6 cellular contexts compared by ENCODE assay signal in the genomic region with DNA sequence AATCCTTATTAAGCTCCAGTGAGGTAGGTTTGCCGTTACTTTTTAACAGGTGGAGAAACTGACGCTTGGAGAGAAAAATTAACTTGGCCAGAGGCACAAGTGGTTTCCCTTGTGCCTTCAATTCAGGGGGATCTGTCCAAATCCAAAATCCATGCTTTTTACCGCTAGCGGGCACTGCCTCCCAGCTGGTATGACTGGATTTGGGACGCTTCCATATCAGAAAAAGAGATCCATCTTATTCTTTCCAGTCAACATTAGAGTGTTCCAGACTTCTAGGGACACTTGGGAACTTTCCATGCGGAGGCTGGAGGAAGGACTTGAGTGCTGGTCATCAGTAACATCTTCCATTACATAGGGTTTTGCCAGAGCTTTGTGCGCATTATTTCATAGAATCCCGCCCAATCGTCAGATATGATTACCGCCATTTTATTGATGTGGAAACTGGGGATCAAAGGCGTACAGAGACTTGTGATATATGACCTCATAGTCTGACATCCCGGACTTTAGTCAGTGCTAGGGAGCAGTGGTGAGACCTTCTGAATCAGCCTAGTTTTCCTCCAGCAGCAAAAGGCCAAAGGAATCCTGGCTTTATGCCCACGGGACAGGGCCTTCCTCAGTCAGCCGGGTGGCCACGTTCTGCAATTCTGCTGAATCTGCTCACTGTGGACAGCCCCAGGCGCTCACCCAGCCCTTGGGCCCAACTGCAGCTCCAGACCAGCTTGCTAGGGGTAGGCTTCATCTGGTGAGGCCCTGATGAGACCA. TPM values are rescaled to one million over a fixed set of nuclear protein-coding genes. Genes with fewer than 3 reads are reported as not detected.
A peak's percentile ranks its signal among the peaks of the same experiment; 100 is the strongest.
DNase-seq lines count a peak whose midpoint lies in the region; ATAC-seq and TF ChIP-seq lines count a peak whose summit lies in the region.

No MANE protein-coding gene starts in this region.

- WGBS in aorta, 2 donors: 66 to 67% methylated on average over 16 of the region's 16 CpGs

- H3K4me1 ChIP-seq in aorta (ENCODE audit: control insufficient read depth in 1 of 2, insufficient read depth in 2 of 2, low read length in 2 of 2): no peaks in the 10 kb centered on the region

- in situ Hi-C loops in SK-MEL-5 (cut with HindIII; ENCODE audit: low pct_unique_long_range_greater_than_20kb, low sequenced_read_pairs): loop anchor here (25.0 kb wide), 1 partner anchor 123 kb away; no protein-coding TSS in a partner anchor

- H3K9me3 ChIP-seq in aorta (ENCODE audit: control insufficient read depth, low read length): no peaks in the 10 kb centered on the region

- DNase-seq in AG10803 (ENCODE audit: low read depth): peak; percentile 71
- DNase-seq in SK-MEL-5 (ENCODE audit: low read depth, low spot score): peak; percentile 62
- DNase-seq in hepatic stellate cell (ENCODE audit: low spot score): peak; percentile 33
- peak; percentile 80 to 85 for DNase-seq in aorta
- DNase-seq in NCI-H1436 (lab: John Stamatoyannopoulos, UW): no peak
- no peak for DNase-seq in DMS79 treated with DMSO at 0.1 percent for 48 hours (lab: John Stamatoyannopoulos, UW)

- H3K27me3 ChIP-seq in aorta (ENCODE audit: control insufficient read depth in 1 of 2, insufficient read depth in 2 of 2, low read length in 1 of 2): no peaks in the 10 kb centered on the region

- no peak for TF ChIP-seq CTCF in AG10803 (conservative IDR thresholded peaks at IDR 0.05; ENCODE audit: low read length)

- peak; percentile 30 for ATAC-seq in aorta (ENCODE audit: low FRiP score)

- H3K4me3 ChIP-seq in AG10803 (ENCODE audit: low read length) (no peak overlapping the region), aorta (ENCODE audit: low read length in 2 of 2) (no peak overlapping the region)

- H3K36me3 ChIP-seq in aorta (ENCODE audit: control insufficient read depth in 1 of 2, insufficient read depth in 2 of 2, low read length in 1 of 2): no peaks in the 10 kb centered on the region

- intact Hi-C loops in aorta (cut with DNase I): loop anchor here (5.0 to 10.0 kb wide), 5 partner anchors 43 to 133 kb away; no protein-coding TSS in a partner anchor

- H3K27ac ChIP-seq in aorta (ENCODE audit: low read depth in 1 of 2, low read length in 2 of 2): no peak overlapping the region

RNA-seq across cellular contexts. Expression of gene GNPDA1, which starts 1.1 kb away (rescaled TPM):
- 206 and 211 TPM in 2 replicates for total RNA-seq in SK-MEL-5 (2014; rRNA removed; shearing (Covaris generic))
- polyA plus RNA-seq in SK-MEL-5 (2015; cell fraction: cytosol; rRNA removed): 167 and 178 TPM in 2 replicates
- 153 and 186 TPM in 2 replicates for polyA plus RNA-seq in SK-MEL-5 (2015; cell fraction: nucleus; rRNA removed)
- 10 to 100 TPM; 18.7 to 21.5 TPM for total RNA-seq in aorta
- 10 to 100 TPM; 13.0 to 24.0 TPM for polyA plus RNA-seq in aorta

RNA-seq across cellular contexts. Expression of gene RNF14, which starts 45.0 kb away (rescaled TPM):
- total RNA-seq in SK-MEL-5 (2014; rRNA removed; shearing (Covaris generic)): 213 and 228 TPM in 2 replicates
- 77.5 and 92.9 TPM in 2 replicates for polyA plus RNA-seq in SK-MEL-5 (2015; cell fraction: cytosol; rRNA removed)
- 47.1 and 54.6 TPM in 2 replicates for polyA plus RNA-seq in SK-MEL-5 (2015; cell fraction: nucleus; rRNA removed)
- total RNA-seq in aorta: 10 to 100 TPM; 53.0 to 54.6 TPM
- polyA plus RNA-seq in aorta: 10 to 100 TPM; 44.3 to 55.0 TPM

RNA-seq across cellular contexts. Expression of gene PCDH12, which starts 55.9 kb away (rescaled TPM):
- not detected in 2 replicates for total RNA-seq in SK-MEL-5 (2014; rRNA removed; shearing (Covaris generic))
- 0.04 TPM in 1 of 2 replicates, not detected in the other for polyA plus RNA-seq in SK-MEL-5 (2015; cell fraction: cytosol; rRNA removed)
- polyA plus RNA-seq in SK-MEL-5 (2015; cell fraction: nucleus; rRNA removed): not detected in 2 replicates
- 10 to 100 TPM in 1 of 2 donors, 1 to 10 TPM in 1; 8.0 to 10.3 TPM for total RNA-seq in aorta
- under 1 TPM; 0.88 to 0.95 TPM for polyA plus RNA-seq in aorta

Comparison
In these comparisons a context has a peak if more than half of its experiments do, and no peak if none do; other contexts are left out.
1. DNase-seq: peak in AG10803 (single experiment), SK-MEL-5 (single experiment), hepatic stellate cell (single experiment) and aorta (2 of 2); none in NCI-H1436 (single experiment) and DMS79 treated with DMSO at 0.1 percent for 48 hours (single experiment).